Comparison of ENCODE assay signal across 9 cellular contexts in the genomic region with DNA sequence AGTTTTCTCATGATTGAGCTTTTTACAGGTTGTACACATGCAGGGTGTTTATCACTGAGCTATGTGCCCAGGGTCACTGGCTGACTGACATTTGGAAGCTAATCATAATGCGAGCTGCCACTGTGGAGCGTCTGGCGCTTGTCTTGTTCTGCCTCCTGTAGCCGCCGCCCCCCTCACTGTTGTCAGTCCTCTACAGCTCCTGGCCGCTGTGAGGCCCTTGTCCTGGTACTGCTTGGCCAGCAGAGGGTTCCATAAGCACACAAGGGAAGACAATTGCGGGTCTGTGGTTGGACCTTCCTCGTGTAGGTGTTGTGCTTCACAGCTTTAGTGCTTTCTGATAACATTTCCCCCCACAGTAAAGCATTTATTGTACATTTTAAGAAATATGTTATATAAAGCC.
A peak's percentile ranks its signal among the peaks of the same experiment; 100 is the strongest.
DNase-seq lines count a peak whose midpoint lies in the region; ATAC-seq and TF ChIP-seq lines count a peak whose summit lies in the region.
"Had no signal": no experiment of that assay in that cellular context is flagged by ENCODE, and none has a peak within 500 bp of the region (broad histone marks: within the 10 kb centered on the region; RNA-seq: fewer than 3 reads in every experiment).

No MANE protein-coding gene starts in this region.

- peak; percentile 21 for DNase-seq in NCI-H345 (lab: John Stamatoyannopoulos, UW)
- DNase-seq in NCI-H345 treated with DMSO at 0.1 percent for 48 hours (lab: John Stamatoyannopoulos, UW; ENCODE audit: unreplicated experiment): no peak
- peak; percentile 82 for DNase-seq in WTC11 (ENCODE audit: low spot score)
- DNase-seq in right cardiac atrium: peak; percentile 72 to 88 (median 86)
- peak; percentile 23 for DNase-seq in smooth muscle cell of the brain vasculature (ENCODE audit: low read depth, low spot score)
- no peak for DNase-seq in stimulated activated CD4-positive, alpha-beta T cell treated with anti-CD3 and anti-CD28 coated beads, Interleukin-4, amount 100 ng/mL, for 1 hour
- no peak for DNase-seq in NCI-H446 treated with DMSO at 0.1 percent for 48 hours (lab: John Stamatoyannopoulos, UW)

- H3K27me3 ChIP-seq in right cardiac atrium (ENCODE audit: control insufficient read depth, insufficient read depth): no peaks in the 10 kb centered on the region

- H3K4me1 ChIP-seq in right cardiac atrium (ENCODE audit: control insufficient read depth, insufficient read depth, low read length): no peaks in the 10 kb centered on the region

- TF ChIP-seq CTCF in WTC11 (IDR thresholded peaks at IDR 0.05): no peak

- H3K9me3 ChIP-seq in right cardiac atrium (ENCODE audit: control insufficient read depth, low read length): no peaks in the 10 kb centered on the region

- H3K9me3 Mint-ChIP-seq in WTC11: peaks cover 15% of the 10 kb centered on the region
- H3K9me3 Mint-ChIP-seq: CD8-positive, alpha-beta memory T cell had no signal

- peak; percentile 100 for ATAC-seq in WTC11
- ATAC-seq in right cardiac atrium: peak; percentile 95 to 98
- ATAC-seq in HG02870 (IDR thresholded peaks at IDR 0.05; ENCODE audit: unreplicated experiment): no peak

- H3K4me1 Mint-ChIP-seq in WTC11: no peaks in the 10 kb centered on the region; the same call in 1 of the 2 replicates
- H3K4me1 Mint-ChIP-seq: CD8-positive, alpha-beta memory T cell had no signal

- POLR2A ChIA-PET in WTC11 (lab: Charles Lee): interaction anchor here (0.5 to 0.6 kb wide), 2 partner anchors 10 to 56 kb away, joined by 3 read pairs; no protein-coding TSS in a partner anchor

- CTCF ChIA-PET in WTC11 (lab: Charles Lee): interaction anchor here (0.5 to 2.5 kb wide), 40 partner anchors 10 to 516 kb away, joined by 3 to 71 read pairs (median 4); partner anchors contain the start of genes CEP192 and LDLRAD4

- H3K4me3 ChIP-seq in right cardiac atrium (ENCODE audit: low read length): no peak overlapping the region

- WGBS in right cardiac atrium: 32% methylated on average over 8 of the region's 8 CpGs

- H3K4me3 Mint-ChIP-seq in WTC11: no peak overlapping the region
- H3K4me3 Mint-ChIP-seq: CD8-positive, alpha-beta memory T cell had no signal

- H3K36me3 Mint-ChIP-seq in WTC11: peaks cover 60% of the 10 kb centered on the region

- intact Hi-C loops in right cardiac atrium (cut with DNase I): loop anchor here in 1 of 4 donors (10.0 kb wide), 1 partner anchor 108 kb away; no protein-coding TSS in a partner anchor

- no peaks in the 10 kb centered on the region for H3K27me3 Mint-ChIP-seq in WTC11 (ENCODE audit: low read depth)

- no peak overlapping the region for H3K27ac Mint-ChIP-seq in WTC11

- no peak overlapping the region for H3K27ac ChIP-seq in right cardiac atrium (ENCODE audit: low read length)

TF ChIP-seq in WTC11, 78 proteins besides CTCF, POLR2A, EP300 and RAD21:
- TF ChIP-seq ZNF671 (CRISPR knock-in tag; IDR thresholded peaks at IDR 0.05) (no peak), TP53 (CRISPR knock-in tag; IDR thresholded peaks at IDR 0.05) (no peak), ZNF138 (CRISPR knock-in tag; conservative IDR thresholded peaks at IDR 0.05) (no peak), ZBTB21 (CRISPR knock-in tag; IDR thresholded peaks at IDR 0.05; ENCODE audit: borderline replicate concordance) (no peak), SOX15 (CRISPR knock-in tag; IDR thresholded peaks at IDR 0.05) (no peak), ATF6 (CRISPR knock-in tag; IDR thresholded peaks at IDR 0.05) (no peak), EMX1 (CRISPR knock-in tag; IDR thresholded peaks at IDR 0.05) (no peak), ZMAT4 (CRISPR knock-in tag; IDR thresholded peaks at IDR 0.05) (no peak), TEAD4 (CRISPR knock-in tag; IDR thresholded peaks at IDR 0.05) (no peak), MYBL2 (CRISPR knock-in tag; IDR thresholded peaks at IDR 0.05) (no peak), CREB1 (CRISPR knock-in tag; IDR thresholded peaks at IDR 0.05) (no peak), KAT7 (CRISPR knock-in tag; IDR thresholded peaks at IDR 0.05; ENCODE audit: borderline replicate concordance) (no peak), TEAD1 (CRISPR knock-in tag; IDR thresholded peaks at IDR 0.05) (no peak)
- TF ChIP-seq, protein P1, sequence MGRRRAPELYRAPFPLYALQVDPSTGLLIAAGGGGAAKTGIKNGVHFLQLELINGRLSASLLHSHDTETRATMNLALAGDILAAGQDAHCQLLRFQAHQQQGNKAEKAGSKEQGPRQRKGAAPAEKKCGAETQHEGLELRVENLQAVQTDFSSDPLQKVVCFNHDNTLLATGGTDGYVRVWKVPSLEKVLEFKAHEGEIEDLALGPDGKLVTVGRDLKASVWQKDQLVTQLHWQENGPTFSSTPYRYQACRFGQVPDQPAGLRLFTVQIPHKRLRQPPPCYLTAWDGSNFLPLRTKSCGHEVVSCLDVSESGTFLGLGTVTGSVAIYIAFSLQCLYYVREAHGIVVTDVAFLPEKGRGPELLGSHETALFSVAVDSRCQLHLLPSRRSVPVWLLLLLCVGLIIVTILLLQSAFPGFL (CRISPR knock-in tag; IDR thresholded peaks at IDR 0.05; ENCODE audit: borderline replicate concordance): no peak
- TF ChIP-seq, protein P2, sequence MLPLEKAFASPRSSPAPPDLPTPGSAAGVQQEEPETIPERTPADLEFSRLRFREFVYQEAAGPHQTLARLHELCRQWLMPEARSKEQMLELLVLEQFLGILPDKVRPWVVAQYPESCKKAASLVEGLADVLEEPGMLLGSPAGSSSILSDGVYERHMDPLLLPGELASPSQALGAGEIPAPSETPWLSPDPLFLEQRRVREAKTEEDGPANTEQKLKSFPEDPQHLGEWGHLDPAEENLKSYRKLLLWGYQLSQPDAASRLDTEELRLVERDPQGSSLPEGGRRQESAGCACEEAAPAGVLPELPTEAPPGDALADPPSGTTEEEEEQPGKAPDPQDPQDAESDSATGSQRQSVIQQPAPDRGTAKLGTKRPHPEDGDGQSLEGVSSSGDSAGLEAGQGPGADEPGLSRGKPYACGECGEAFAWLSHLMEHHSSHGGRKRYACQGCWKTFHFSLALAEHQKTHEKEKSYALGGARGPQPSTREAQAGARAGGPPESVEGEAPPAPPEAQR (CRISPR knock-in tag; IDR thresholded peaks at IDR 0.05): no peak

Comparison
In these comparisons a context has a peak if more than half of its experiments do, and no peak if none do; other contexts are left out.
1. DNase-seq: peak in NCI-H345 (single experiment), WTC11 (single experiment), right cardiac atrium (3 of 3) and smooth muscle cell of the brain vasculature (single experiment); none in NCI-H345 treated with DMSO at 0.1 percent for 48 hours (single experiment), stimulated activated CD4-positive, alpha-beta T cell treated with anti-CD3 and anti-CD28 coated beads, Interleukin-4, amount 100 ng/mL, for 1 hour (single experiment) and NCI-H446 treated with DMSO at 0.1 percent for 48 hours (single experiment).